Comparison of ENCODE assay signal across 2 cellular contexts in genomic region chrX:136080766-136081165, GRCh38.
TF ChIP-seq lines count a peak whose summit lies in the region.

No MANE protein-coding gene starts in this region.

TF ChIP-seq in IMR-90, 13 proteins besides CTCF, POLR2A, EP300 and RAD21:
- TF ChIP-seq CEBPB (IDR thresholded peaks at IDR 0.05; ENCODE audit: low read depth, low read length) (peak; percentile 54; the same call in 1 of the 2 replicates), USF2 (IDR thresholded peaks at IDR 0.05; ENCODE audit: low read depth, low read length) (no peak)

TF ChIP-seq in K562, 482 proteins besides CTCF, POLR2A, EP300 and RAD21:
- TF ChIP-seq DIDO1 (tag; IDR thresholded peaks at IDR 0.05; ENCODE audit: low read depth) (no peak), TAL1 (IDR thresholded peaks at IDR 0.05) (no peak), CEBPB (tag; IDR thresholded peaks at IDR 0.05) (peak; percentile 55), L3MBTL2 (IDR thresholded peaks at IDR 0.05) (no peak), CREM (IDR thresholded peaks at IDR 0.05; ENCODE audit: low read depth) (no peak), ZNF398 (CRISPR knock-in tag; IDR thresholded peaks at IDR 0.05) (no peak), E2F3 (CRISPR knock-in tag; IDR thresholded peaks at IDR 0.05) (no peak), PBX2 (CRISPR knock-in tag; IDR thresholded peaks at IDR 0.05; ENCODE audit: low read depth) (no peak), PBX2 (tag; conservative IDR thresholded peaks at IDR 0.05; ENCODE audit: low read depth) (no peak), ZNF507 (tag; conservative IDR thresholded peaks at IDR 0.05) (no peak), NFIC (IDR thresholded peaks at IDR 0.05) (no peak), ZNF76 (CRISPR knock-in tag; IDR thresholded peaks at IDR 0.05; ENCODE audit: borderline replicate concordance) (no peak), FOXO4 (CRISPR knock-in tag; IDR thresholded peaks at IDR 0.05) (no peak), FOXP4 (CRISPR knock-in tag; IDR thresholded peaks at IDR 0.05; ENCODE audit: borderline replicate concordance) (no peak), CHCHD3 (CRISPR knock-in tag; IDR thresholded peaks at IDR 0.05) (no peak), CXXC5 (CRISPR knock-in tag; IDR thresholded peaks at IDR 0.05) (no peak), CHD1 (IDR thresholded peaks at IDR 0.05; ENCODE audit: low read length) (no peak), C11orf30 (IDR thresholded peaks at IDR 0.05; ENCODE audit: low read depth) (no peak), CEBPG (CRISPR knock-in tag; IDR thresholded peaks at IDR 0.05) (no peak), CEBPG (tag; conservative IDR thresholded peaks at IDR 0.05 in 1 of 2, IDR thresholded peaks at IDR 0.05 in 1 of 2) (peak in 1 of 2 experiments; percentile 38; a peak in 1 of 4 replicates)
